ENCODE assay signal across 17 cellular contexts in genomic region chr10:112271982-112272381, GRCh38. TPM values are rescaled to one million over a fixed set of nuclear protein-coding genes. Genes with fewer than 3 reads are reported as not detected.
A peak's percentile ranks its signal among the peaks of the same experiment; 100 is the strongest.
DNase-seq lines count a peak whose midpoint lies in the region; ATAC-seq and TF ChIP-seq lines count a peak whose summit lies in the region.
"Had no signal": no experiment of that assay in that cellular context is flagged by ENCODE, and none has a peak within 500 bp of the region (broad histone marks: within the 10 kb centered on the region; RNA-seq: fewer than 3 reads in every experiment).

No MANE protein-coding gene starts in this region.

- H3K9me3 ChIP-seq in osteoblast (ENCODE audit: low read depth, low read length) (no peaks in the 10 kb centered on the region), psoas muscle (no peaks in the 10 kb centered on the region)
- H3K9me3 ChIP-seq: stomach had no signal

- H4K20me1 ChIP-seq in osteoblast (ENCODE audit: insufficient read depth, low read length): no peaks in the 10 kb centered on the region
- H4K20me1 ChIP-seq: BLaER1 treated with 17β-estradiol and CSF1 and Interleukin-3, amounts not matched to agents 10 nM and 100 nM had no signal

- H3K4me3 ChIP-seq in osteoblast (ENCODE audit: insufficient read depth, low read length) (no peak overlapping the region), psoas muscle (no peak overlapping the region)
- H3K4me3 ChIP-seq: BLaER1 treated with 17β-estradiol and CSF1 and Interleukin-3, amounts not matched to agents 10 nM and 100 nM; stomach had no signal

- H3K4me1 ChIP-seq in osteoblast (ENCODE audit: insufficient read depth, low read length): peaks cover 20% of the 10 kb centered on the region
- no peaks in the 10 kb centered on the region for H3K4me1 ChIP-seq in psoas muscle
- H3K4me1 ChIP-seq: parathyroid adenoma, stomach had no signal

- H3K79me2 ChIP-seq in osteoblast (ENCODE audit: insufficient read depth, low read length): no peaks in the 10 kb centered on the region
- H3K79me2 ChIP-seq: parathyroid adenoma had no signal

- H3K27me3 ChIP-seq in osteoblast (ENCODE audit: insufficient read depth, low read length) (no peaks in the 10 kb centered on the region), psoas muscle (ENCODE audit: insufficient read depth in 3 of 3, low read length in 2 of 3) (no peaks in the 10 kb centered on the region)
- H3K27me3 ChIP-seq: BLaER1 treated with 17β-estradiol and CSF1 and Interleukin-3, amounts not matched to agents 10 nM and 100 nM; stomach had no signal

- DNase-seq in EL (peak; percentile 78), NOMO-1 treated with dmso at 0.1 percent for 144 hours (lab: John Stamatoyannopoulos, UW; ENCODE audit: unreplicated experiment) (peak; percentile 36), epithelial cell of prostate (ENCODE audit: low read depth, low spot score) (no peak), osteoblast (ENCODE audit: insufficient read length, low spot score, missing footprints) (peak; percentile 82), NCI-H526 treated with DMSO at 0.1 percent for 48 hours (lab: John Stamatoyannopoulos, UW) (no peak), T1000 (lab: John Stamatoyannopoulos, UW) (no peak), psoas muscle (no peak)
- DNase-seq: activated CD4-positive, alpha-beta memory T cell treated with anti-CD3 and anti-CD28 coated beads for 36 hours; NCI-H510A; stomach had no signal

- H3K27ac ChIP-seq in epithelial cell of prostate: peak overlapping the region; percentile 27
- H3K27ac ChIP-seq in osteoblast (ENCODE audit: low read depth, low read length): peak overlapping the region; percentile 22
- H3K27ac ChIP-seq in psoas muscle: no peak overlapping the region
- H3K27ac ChIP-seq: BLaER1 treated with 17β-estradiol and CSF1 and Interleukin-3, amounts not matched to agents 10 nM and 100 nM; KMS-11; parathyroid adenoma; stomach had no signal

- H2AFZ ChIP-seq in osteoblast (ENCODE audit: low read length): peak overlapping the region; percentile 17
- H2AFZ ChIP-seq: parathyroid adenoma had no signal

- intact Hi-C loops in psoas muscle (cut with DNase I): no loop called here

- ATAC-seq in GM21381 (IDR thresholded peaks at IDR 0.05; ENCODE audit: unreplicated experiment): no peak
- no peak for ATAC-seq in psoas muscle

- H3K4me2 ChIP-seq in osteoblast (ENCODE audit: insufficient read depth, low read length): no peak overlapping the region
- H3K4me2 ChIP-seq: BLaER1 treated with 17β-estradiol and CSF1 and Interleukin-3, amounts not matched to agents 10 nM and 100 nM; KMS-11 had no signal

- WGBS in psoas muscle, 3 donors: 77 to 90% (median 85%) methylated on average over 3 of the region's 3 CpGs

- H3K36me3 ChIP-seq in osteoblast (ENCODE audit: insufficient read depth, low read length) (no peaks in the 10 kb centered on the region), psoas muscle (ENCODE audit: insufficient read depth in 1 of 2, low read depth in 1 of 2) (no peaks in the 10 kb centered on the region)
- H3K36me3 ChIP-seq: BLaER1 treated with 17β-estradiol and CSF1 and Interleukin-3, amounts not matched to agents 10 nM and 100 nM; stomach had no signal

- TF ChIP-seq CTCF in osteoblast (IDR thresholded peaks at IDR 0.05; ENCODE audit: extremely low read depth, low read depth, low read length) (no peak), psoas muscle (IDR thresholded peaks at IDR 0.05) (no peak)

RNA-seq across cellular contexts. Expression of gene TECTB, which starts 11.2 kb away (rescaled TPM):
- total RNA-seq in osteoblast (under 0.01 TPM in 1 of 2 replicates, not detected in the other), psoas muscle (not detected)
- not detected for polyA plus RNA-seq in psoas muscle
- total RNA-seq: activated CD4-positive, alpha-beta memory T cell treated with anti-CD3 and anti-CD28 coated beads for 36 hours; chondrocyte; mucosa of gallbladder; SK-MEL-5; stomach had no signal
- polyA plus RNA-seq: stomach had no signal

Comparison
In these comparisons a context has a peak if more than half of its experiments do, and no peak if none do; other contexts are left out.
1. DNase-seq: peak in EL (single experiment), NOMO-1 treated with dmso at 0.1 percent for 144 hours (single experiment) and osteoblast (single experiment); none in epithelial cell of prostate (single experiment), NCI-H526 treated with DMSO at 0.1 percent for 48 hours (single experiment), T1000 (single experiment) and psoas muscle (0 of 2).